In genomic region chr2:241048149-241048948, GRCh38 we compare ENCODE assay signal across 24 cellular contexts.
"Had no signal": no experiment of that assay in that cellular context is flagged by ENCODE, and none has a peak within 500 bp of the region (broad histone marks: within the 10 kb centered on the region; RNA-seq: fewer than 3 reads in every experiment).

No MANE protein-coding gene starts in this region.

- H3K4me1 ChIP-seq: esophagus squamous epithelium, gastroesophageal sphincter, lower lobe of right lung, neural progenitor cell, pancreas, prostate gland, right lobe of liver, uterus had no signal

- H3K27me3 Mint-ChIP-seq: effector memory CD8-positive, alpha-beta T cell; memory B cell had no signal

- H3K36me3 Mint-ChIP-seq: immature natural killer cell; natural killer cell treated with Interleukin-12 subunit alpha and Interleukin-12 subunit beta and Interleukin-15 and Interleukin-18, amount 100 ng/mL, for 72 hours; neural progenitor cell had no signal

- ATAC-seq: effector memory CD8-positive, alpha-beta T cell; gastroesophageal sphincter; left colon; lower lobe of right lung; natural killer cell treated with Interleukin-12 subunit alpha and Interleukin-12 subunit beta and Interleukin-15 and Interleukin-18, amount 100 ng/mL, for 72 hours; pancreas; right lobe of liver had no signal

- H3K9me3 ChIP-seq: esophagus squamous epithelium, lower lobe of right lung, pancreas, prostate gland, right lobe of liver had no signal

- H3K4me3 Mint-ChIP-seq: dendritic cell treated with granulocyte-macrophage colony-stimulating factor and Interleukin-4, amounts not matched to agents 40 ng/mL and 50 ng/mL, for 4 days; effector memory CD8-positive, alpha-beta T cell; immature natural killer cell; memory B cell; natural killer cell treated with Interleukin-12 subunit alpha and Interleukin-12 subunit beta and Interleukin-15 and Interleukin-18, amount 100 ng/mL, for 72 hours; neural progenitor cell had no signal

- H3K27ac ChIP-seq: epithelial cell of prostate, esophagus squamous epithelium, gastroesophageal sphincter, lower lobe of right lung, neural progenitor cell, pancreas, prostate gland, right lobe of liver, skin epidermis, uterus had no signal

- H3K27me3 ChIP-seq: esophagus squamous epithelium, pancreas, right lobe of liver, uterus had no signal

- H3K9me3 Mint-ChIP-seq: dendritic cell treated with granulocyte-macrophage colony-stimulating factor and Interleukin-4, amounts not matched to agents 40 ng/mL and 50 ng/mL, for 4 days; effector memory CD8-positive, alpha-beta T cell; immature natural killer cell; natural killer cell treated with Interleukin-12 subunit alpha and Interleukin-12 subunit beta and Interleukin-15 and Interleukin-18, amount 100 ng/mL, for 72 hours had no signal

- H3K4me1 Mint-ChIP-seq: immature natural killer cell, neural progenitor cell had no signal

- H3K36me3 ChIP-seq: neural progenitor cell, prostate gland, uterus had no signal

- H3K4me3 ChIP-seq: esophagus squamous epithelium, gastroesophageal sphincter, lower lobe of right lung, neural progenitor cell, pancreas, prostate gland, right lobe of liver, skin epidermis, uterus had no signal

- H3K27ac Mint-ChIP-seq: dendritic cell treated with granulocyte-macrophage colony-stimulating factor and Interleukin-4, amounts not matched to agents 40 ng/mL and 50 ng/mL, for 4 days; effector memory CD8-positive, alpha-beta T cell; immature natural killer cell; natural killer cell treated with Interleukin-12 subunit alpha and Interleukin-12 subunit beta and Interleukin-15 and Interleukin-18, amount 100 ng/mL, for 72 hours; neural progenitor cell had no signal

- DNase-seq: cerebellar nuclear complex; effector memory CD8-positive, alpha-beta T cell; esophagus squamous epithelium; foreskin fibroblast; glutamatergic neuron; immature natural killer cell; left colon; lower lobe of right lung; midbrain; nucleus accumbens; right lobe of liver; stimulated activated CD4-positive, alpha-beta T cell treated with anti-CD3 and anti-CD28 coated beads, Interleukin-12 subunit alpha, Interleukin-12 subunit beta, amount 100 ng/mL, for 4 hours; stimulated activated naive CD4-positive, alpha-beta T cell; trophoblast cell; uterus had no signal
